Comparison of ENCODE assay signal across 1 cellular context in genomic region chr13:90047600-90047999, GRCh38.
TF ChIP-seq lines count a peak whose summit lies in the region.

No MANE protein-coding gene starts in this region.

TF ChIP-seq in K562, 482 proteins besides CTCF, POLR2A, EP300 and RAD21 (continued from another document):
- TF ChIP-seq SFPQ (IDR thresholded peaks at IDR 0.05; ENCODE audit: low read depth, low read length), result no peak
- TF ChIP-seq CBX5 (IDR thresholded peaks at IDR 0.05; ENCODE audit: borderline replicate concordance, low read depth), result peak; percentile 89; the same call in 1 of the 2 replicates
- no peak for TF ChIP-seq ZMIZ1 (IDR thresholded peaks at IDR 0.05; ENCODE audit: low read depth in 2 of 2, low read length in 2 of 2)
- TF ChIP-seq CBX1 (IDR thresholded peaks at IDR 0.05; ENCODE audit: low read depth), result peak; percentile 51; the same call in 1 of the 2 replicates
- no peak for TF ChIP-seq LEF1 (IDR thresholded peaks at IDR 0.05)
- no peak for TF ChIP-seq ZNF586 (CRISPR knock-in tag; conservative IDR thresholded peaks at IDR 0.05)
- no peak for TF ChIP-seq ETS1 (conservative IDR thresholded peaks at IDR 0.05; ENCODE audit: control insufficient read depth, low read depth, low read length)
